In genomic region chr3:38496131-38496910, GRCh38 we compare ENCODE assay signal across 8 cellular contexts. TPM values are rescaled to one million over a fixed set of nuclear protein-coding genes. Genes with fewer than 3 reads are reported as not detected.
DNase-seq lines count a peak whose midpoint lies in the region; ATAC-seq, FAIRE-seq and TF ChIP-seq lines count a peak whose summit lies in the region.

A gene with protein sequence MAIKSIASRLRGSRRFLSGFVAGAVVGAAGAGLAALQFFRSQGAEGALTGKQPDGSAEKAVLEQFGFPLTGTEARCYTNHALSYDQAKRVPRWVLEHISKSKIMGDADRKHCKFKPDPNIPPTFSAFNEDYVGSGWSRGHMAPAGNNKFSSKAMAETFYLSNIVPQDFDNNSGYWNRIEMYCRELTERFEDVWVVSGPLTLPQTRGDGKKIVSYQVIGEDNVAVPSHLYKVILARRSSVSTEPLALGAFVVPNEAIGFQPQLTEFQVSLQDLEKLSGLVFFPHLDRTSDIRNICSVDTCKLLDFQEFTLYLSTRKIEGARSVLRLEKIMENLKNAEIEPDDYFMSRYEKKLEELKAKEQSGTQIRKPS (plus strand): TSS chr3:38496340. CDS start chr3:38496368, 28 bp downstream.

- H3K4me1 Mint-ChIP-seq in T-helper 2 cell treated with Interferon-gamma antibody and Interleukin-4, amounts not matched to agents 5 μg/mL and 100 μg/mL, for 36 hours (ENCODE audit: low read depth): peaks cover 13% of the 10 kb centered on the region
- H3K4me1 Mint-ChIP-seq in astrocyte (ENCODE audit: low read depth, unreplicated experiment): peaks cover 4% of the 10 kb centered on the region

- peaks cover 23% of the 10 kb centered on the region for H3K36me3 Mint-ChIP-seq in T-helper 2 cell treated with Interferon-gamma antibody and Interleukin-4, amounts not matched to agents 5 μg/mL and 100 μg/mL, for 36 hours (ENCODE audit: low read depth)
- H3K36me3 Mint-ChIP-seq in astrocyte (ENCODE audit: low read depth, unreplicated experiment): no peaks in the 10 kb centered on the region

- peak within 1 kb of the TSS; percentile 97 for H3K4me3 Mint-ChIP-seq in T-helper 2 cell treated with Interferon-gamma antibody and Interleukin-4, amounts not matched to agents 5 μg/mL and 100 μg/mL, for 36 hours
- peak within 1 kb of the TSS; percentile 98 for H3K4me3 Mint-ChIP-seq in astrocyte (ENCODE audit: unreplicated experiment)

- H3K4me3 ChIP-seq in astrocyte (ENCODE audit: insufficient read depth, low read depth, low read length): peak within 1 kb of the TSS; percentile 97

- H3K9me3 ChIP-seq in astrocyte (ENCODE audit: insufficient read depth, low read depth, low read length): no peaks in the 10 kb centered on the region

- H3K27me3 Mint-ChIP-seq in T-helper 2 cell treated with Interferon-gamma antibody and Interleukin-4, amounts not matched to agents 5 μg/mL and 100 μg/mL, for 36 hours (ENCODE audit: low read depth): no peaks in the 10 kb centered on the region
- H3K27me3 Mint-ChIP-seq in astrocyte (ENCODE audit: low read depth, unreplicated experiment): no peaks in the 10 kb centered on the region

- peak within 1 kb of the TSS; percentile 83 for H3K27ac ChIP-seq in astrocyte (ENCODE audit: low read depth, low read length)

- H3K4me2 ChIP-seq in astrocyte (ENCODE audit: low read length): peak within 1 kb of the TSS; percentile 93

- H3K4me1 ChIP-seq in astrocyte (ENCODE audit: insufficient read depth, low read length): peaks cover 5% of the 10 kb centered on the region

- no peaks in the 10 kb centered on the region for H4K20me1 ChIP-seq in astrocyte (ENCODE audit: insufficient read depth, low read length)

- peak within 1 kb of the TSS; percentile 86 for H3K27ac Mint-ChIP-seq in T-helper 2 cell treated with Interferon-gamma antibody and Interleukin-4, amounts not matched to agents 5 μg/mL and 100 μg/mL, for 36 hours
- H3K27ac Mint-ChIP-seq in astrocyte (ENCODE audit: unreplicated experiment): peak within 1 kb of the TSS; percentile 77

- peak; percentile 65 for TF ChIP-seq CTCF in astrocyte (IDR thresholded peaks at IDR 0.05; ENCODE audit: insufficient read depth, low read depth, low read length)

- ATAC-seq in GM18505 (IDR thresholded peaks at IDR 0.05; ENCODE audit: unreplicated experiment): peak; percentile 94
- peak; percentile 88 for ATAC-seq in HG02973 (IDR thresholded peaks at IDR 0.05; ENCODE audit: unreplicated experiment)
- no peak for ATAC-seq in HG03565 (IDR thresholded peaks at IDR 0.05; ENCODE audit: unreplicated experiment)

- no peaks in the 10 kb centered on the region for H3K9me3 Mint-ChIP-seq in T-helper 2 cell treated with Interferon-gamma antibody and Interleukin-4, amounts not matched to agents 5 μg/mL and 100 μg/mL, for 36 hours
- no peaks in the 10 kb centered on the region for H3K9me3 Mint-ChIP-seq in astrocyte (ENCODE audit: unreplicated experiment)

- peak within 1 kb of the TSS; percentile 98 for H2AFZ ChIP-seq in astrocyte (ENCODE audit: low read depth, low read length)

- H3K27me3 ChIP-seq in astrocyte (ENCODE audit: insufficient read depth, low read length): no peaks in the 10 kb centered on the region

- peak; percentile 91 for DNase-seq in NCI-H2029 (lab: John Stamatoyannopoulos, UW)
- DNase-seq in T-helper 2 cell treated with Interferon-gamma antibody and Interleukin-4, amounts not matched to agents 5 μg/mL and 100 μg/mL, for 36 hours (ENCODE audit: low spot score): peak; percentile 87
- peak; percentile 70 for DNase-seq in astrocyte (ENCODE audit: low read depth)
- peak; percentile 98 for DNase-seq in hepatic stellate cell (ENCODE audit: low spot score)
- peak; percentile 70 for DNase-seq in renal cortical epithelial cell (ENCODE audit: low read depth)

- TF ChIP-seq POLR2A in GM18505 (IDR thresholded peaks at IDR 0.05; ENCODE audit: borderline replicate concordance, extremely low read depth, insufficient read depth, insufficient read length): peak; percentile 85

- peak within 1 kb of the TSS; percentile 93 for H3K9ac ChIP-seq in astrocyte (ENCODE audit: low read length)

- no peak for FAIRE-seq in astrocyte (lab: Jason Lieb, UNC)

- peaks cover 21% of the 10 kb centered on the region for H3K79me2 ChIP-seq in astrocyte (ENCODE audit: insufficient read depth, low read length)

- peaks cover 12% of the 10 kb centered on the region for H3K36me3 ChIP-seq in astrocyte (ENCODE audit: insufficient read depth, low read length)

RNA-seq across cellular contexts. Expression of the gene that starts here (rescaled TPM):
- total RNA-seq in astrocyte (11.5 and 12.0 TPM in 2 replicates), renal cortical epithelial cell (6.9 and 11.4 TPM in 2 replicates)
